Comparison of ENCODE assay signal across 16 cellular contexts in genomic region chr13:28451482-28452217, GRCh38. TPM values are rescaled to one million over a fixed set of nuclear protein-coding genes. Genes with fewer than 3 reads are reported as not detected.
A peak's percentile ranks its signal among the peaks of the same experiment; 100 is the strongest.
DNase-seq lines count a peak whose midpoint lies in the region; ATAC-seq and TF ChIP-seq lines count a peak whose summit lies in the region.
"Had no signal": no experiment of that assay in that cellular context is flagged by ENCODE, and none has a peak within 500 bp of the region (broad histone marks: within the 10 kb centered on the region; RNA-seq: fewer than 3 reads in every experiment).

No MANE protein-coding gene starts in this region.

- no peak overlapping the region; a peak in 1 of 4 replicates for H4K8ac ChIP-seq in IMR-90 (ENCODE audit: low read depth in 2 of 2, low read length in 2 of 2)

- H3K4me1 ChIP-seq in IMR-90 (ENCODE audit: control insufficient read depth, insufficient read depth, low read length) (peaks cover 8% of the 10 kb centered on the region; the same call in 1 of the 2 replicates), iPS-20b (ENCODE audit: insufficient read depth, low read length) (peaks cover 13% of the 10 kb centered on the region; the same call in 1 of the 2 replicates), thoracic aorta (ENCODE audit: control insufficient read depth in 1 of 2, low read depth in 2 of 2) (peaks cover 6 to 16% of the 10 kb centered on the region in 2 donors)

- no peak overlapping the region for H3K9ac ChIP-seq in IMR-90 (ENCODE audit: low read depth, low read length)
- no peak overlapping the region for H3K9ac ChIP-seq in iPS-20b (ENCODE audit: low read depth, low read length)

- 0 out of 2 replicates have a peak, but pooled peaks cover 5% of the 10 kb centered on the region for H3K9me1 ChIP-seq in IMR-90 (ENCODE audit: insufficient read depth, low read length)

- DNase-seq in IMR-90 (no peak), coronary artery (ENCODE audit: low spot score) (no peak), thoracic aorta (ENCODE audit: low spot score) (no peak), HK-2 (ENCODE audit: unreplicated experiment) (no peak), OCI-M1 (lab: John Stamatoyannopoulos, UW) (no peak)
- DNase-seq: activated naive CD4-positive, alpha-beta T cell treated with anti-CD3 and anti-CD28 coated beads, Interleukin-2, amount 50 U/mL, for 16 hours; CD4-positive, alpha-beta T cell; GOT3; naive B cell; retina; stimulated activated naive CD4-positive, alpha-beta T cell treated with Interleukin-2 at 50 U/mL for 16 hours; WERI-Rb-1 had no signal

- peak overlapping the region; percentile 26; the same call in 1 of the 2 replicates for H3K4me2 ChIP-seq in IMR-90 (ENCODE audit: low read depth, low read length)

- no peak for TF ChIP-seq RAD21 in IMR-90 (IDR thresholded peaks at IDR 0.05; ENCODE audit: low read length)

- 47% methylated on average over 6 of the region's 21 CpGs; no CpG with 5 or more reads in 1 of the 2 experiments for WGBS in IMR-90 (ENCODE audit: extremely low coverage in 2 of 2, insufficient read length in 1 of 2), 2 experiments

- H3K23ac ChIP-seq in IMR-90 (ENCODE audit: low read depth, low read length) = 0 out of 2 replicates have a peak overlapping the region, but pooled peaks have one; percentile 68

- no peak overlapping the region; the same call in 1 of the 2 replicates for H4K91ac ChIP-seq in IMR-90 (ENCODE audit: insufficient read depth, low read depth, low read length)

- H2BK5ac ChIP-seq in IMR-90 (ENCODE audit: low read depth, low read length, poor library complexity, severe bottlenecking) = no peak overlapping the region

- H3K36me3 ChIP-seq in IMR-90 (ENCODE audit: control insufficient read depth, insufficient read depth, low read length) (no peaks in the 10 kb centered on the region), iPS-20b (ENCODE audit: insufficient read depth, low read depth, low read length) (peaks cover 54% of the 10 kb centered on the region), thoracic aorta (no peaks in the 10 kb centered on the region)
- H3K36me3 ChIP-seq: WERI-Rb-1 had no signal

- BruUV-seq in IMR-90 (replicated peaks; lab: Mats Ljungman, UMichigan) = no TSS peak

- no peak overlapping the region for H2BK120ac ChIP-seq in IMR-90 (ENCODE audit: low read depth, low read length)

- dilution Hi-C loops in IMR-90 (cut with HindIII; ENCODE audit: low sequenced_read_pairs, unreplicated experiment) = no loop called here

- no peak overlapping the region for H3K56ac ChIP-seq in IMR-90 (ENCODE audit: extremely low read depth, insufficient read depth, low read length)

- no peaks in the 10 kb centered on the region for H4K20me1 ChIP-seq in IMR-90 (ENCODE audit: insufficient read depth, low read length)

- H3K27ac ChIP-seq in IMR-90 (ENCODE audit: insufficient read depth, low read length) (no peak overlapping the region), coronary artery (peak overlapping the region in 1 of 2 donors; percentile 11), iPS-20b (ENCODE audit: low read length) (peak overlapping the region; percentile 38), thoracic aorta (no peak overlapping the region)
- H3K27ac ChIP-seq: esophagus muscularis mucosa, WERI-Rb-1 had no signal

- ATAC-seq in IMR-90 (ENCODE audit: low read depth) (no peak; the same call in 1 of the 2 replicates), thoracic aorta (ENCODE audit: insufficient number of reproducible peaks, low FRiP score, low read depth) (no peak), GM21390 (IDR thresholded peaks at IDR 0.05; ENCODE audit: unreplicated experiment) (no peak)

- peaks cover 0 to 5% of the 10 kb centered on the region in 2 experiments; a peak in 1 of 4 replicates for H3K79me1 ChIP-seq in IMR-90 (ENCODE audit: low read depth in 1 of 2, low read length in 2 of 2)

- 0 out of 2 replicates have a peak overlapping the region, but pooled peaks have one; percentile 32 for H2AK5ac ChIP-seq in IMR-90 (ENCODE audit: low read depth, low read length)

- peak overlapping the region; percentile 40; the same call in 1 of the 2 replicates for H3K4ac ChIP-seq in IMR-90 (ENCODE audit: low read depth, low read length)

- POLR2A ChIA-PET in IMR-90 (lab: Charles Lee; ENCODE audit: unreplicated experiment) = no interaction called here

- in situ Hi-C loops in IMR-90 (cut with MboI; ENCODE audit: low sequenced_read_pairs) = no loop called here

- H3K9me3 ChIP-seq in IMR-90 (ENCODE audit: control insufficient read depth, insufficient read depth, low read length) = peaks cover 3% of the 10 kb centered on the region
- peaks cover 21% of the 10 kb centered on the region for H3K9me3 ChIP-seq in iPS-20b (ENCODE audit: insufficient read depth, low read depth, low read length)
- peaks cover 7% of the 10 kb centered on the region for H3K9me3 ChIP-seq in thoracic aorta

- TF ChIP-seq POLR2A in IMR-90 (IDR thresholded peaks at IDR 0.05; ENCODE audit: low read depth, low read length) = no peak

- no peak overlapping the region for H3K18ac ChIP-seq in IMR-90 (ENCODE audit: low read depth, low read length)

- CTCF ChIA-PET in IMR-90 (lab: Yijun Ruan, JAX) = no interaction called here

- peak overlapping the region; percentile 76 for H2AFZ ChIP-seq in IMR-90 (replicated peaks; ENCODE audit: low read length, poor library complexity)

- H2BK20ac ChIP-seq in IMR-90 (ENCODE audit: low read depth, low read length) = no peak overlapping the region

- H3K27me3 ChIP-seq in IMR-90 (ENCODE audit: control insufficient read depth, insufficient read depth, low read length) = no peaks in the 10 kb centered on the region
- no peaks in the 10 kb centered on the region for H3K27me3 ChIP-seq in iPS-20b (ENCODE audit: insufficient read depth, low read length)
- no peaks in the 10 kb centered on the region for H3K27me3 ChIP-seq in thoracic aorta (replicated peaks; ENCODE audit: insufficient read depth)

- intact Hi-C loops in IMR-90 (cut with micrococcal nuclease) = no loop called here

- H2AK9ac ChIP-seq in IMR-90 (replicated peaks; ENCODE audit: low read depth, low read length, poor library complexity) = peak overlapping the region; percentile 9

- H4K5ac ChIP-seq in IMR-90 (ENCODE audit: low read depth, low read length) = no peak overlapping the region

- H3K4me3 ChIP-seq in IMR-90 (ENCODE audit: insufficient read depth, low read depth, low read length) (no peak overlapping the region), coronary artery (peak overlapping the region; percentile 58), iPS-20b (ENCODE audit: low read length) (no peak overlapping the region), thoracic aorta (peak overlapping the region; percentile 62)
- H3K4me3 ChIP-seq: esophagus muscularis mucosa had no signal

- TF ChIP-seq CTCF in IMR-90 (conservative IDR thresholded peaks at IDR 0.05; ENCODE audit: low read depth, low read length) (no peak), coronary artery (IDR thresholded peaks at IDR 0.05) (no peak), thoracic aorta (IDR thresholded peaks at IDR 0.05) (no peak)

- H2BK15ac ChIP-seq in IMR-90 (ENCODE audit: low read depth, low read length) = no peak overlapping the region

- peak overlapping the region; percentile 83; the same call in 1 of the 2 replicates for H3K14ac ChIP-seq in IMR-90 (replicated peaks; ENCODE audit: low read depth, low read length)

TF ChIP-seq in IMR-90, 13 proteins besides CTCF, POLR2A, EP300 and RAD21:
- TF ChIP-seq CHD1 (IDR thresholded peaks at IDR 0.05; ENCODE audit: low read depth, low read length) (no peak), RCOR1 (IDR thresholded peaks at IDR 0.05; ENCODE audit: insufficient replicate concordance, low read length) (no peak), MAZ (IDR thresholded peaks at IDR 0.05; ENCODE audit: borderline replicate concordance, low read depth, low read length) (no peak), BHLHE40 (IDR thresholded peaks at IDR 0.05; ENCODE audit: low read depth, low read length) (no peak), NFE2L2 (IDR thresholded peaks at IDR 0.05; ENCODE audit: low read depth, low read length) (no peak), SMC3 (IDR thresholded peaks at IDR 0.05; ENCODE audit: low read depth, low read length) (no peak), CEBPB (IDR thresholded peaks at IDR 0.05; ENCODE audit: low read depth, low read length) (no peak), MXI1 (IDR thresholded peaks at IDR 0.05; ENCODE audit: borderline replicate concordance, low read depth, low read length) (no peak), RFX5 (IDR thresholded peaks at IDR 0.05; ENCODE audit: low read depth, low read length) (no peak)
- TF ChIP-seq, protein P1, sequence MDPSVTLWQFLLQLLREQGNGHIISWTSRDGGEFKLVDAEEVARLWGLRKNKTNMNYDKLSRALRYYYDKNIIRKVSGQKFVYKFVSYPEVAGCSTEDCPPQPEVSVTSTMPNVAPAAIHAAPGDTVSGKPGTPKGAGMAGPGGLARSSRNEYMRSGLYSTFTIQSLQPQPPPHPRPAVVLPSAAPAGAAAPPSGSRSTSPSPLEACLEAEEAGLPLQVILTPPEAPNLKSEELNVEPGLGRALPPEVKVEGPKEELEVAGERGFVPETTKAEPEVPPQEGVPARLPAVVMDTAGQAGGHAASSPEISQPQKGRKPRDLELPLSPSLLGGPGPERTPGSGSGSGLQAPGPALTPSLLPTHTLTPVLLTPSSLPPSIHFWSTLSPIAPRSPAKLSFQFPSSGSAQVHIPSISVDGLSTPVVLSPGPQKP (IDR thresholded peaks at IDR 0.05; ENCODE audit: borderline replicate concordance, low read depth, low read length) = no peak
- TF ChIP-seq, protein P2, sequence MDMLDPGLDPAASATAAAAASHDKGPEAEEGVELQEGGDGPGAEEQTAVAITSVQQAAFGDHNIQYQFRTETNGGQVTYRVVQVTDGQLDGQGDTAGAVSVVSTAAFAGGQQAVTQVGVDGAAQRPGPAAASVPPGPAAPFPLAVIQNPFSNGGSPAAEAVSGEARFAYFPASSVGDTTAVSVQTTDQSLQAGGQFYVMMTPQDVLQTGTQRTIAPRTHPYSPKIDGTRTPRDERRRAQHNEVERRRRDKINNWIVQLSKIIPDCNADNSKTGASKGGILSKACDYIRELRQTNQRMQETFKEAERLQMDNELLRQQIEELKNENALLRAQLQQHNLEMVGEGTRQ (IDR thresholded peaks at IDR 0.05; ENCODE audit: low read depth, low read length) = no peak

RNA-seq across cellular contexts. Expression of gene FLT1, which starts 43.3 kb away (rescaled TPM):
- total RNA-seq in IMR-90 (2012; rRNA removed) = 10.0 and 10.4 TPM in 2 replicates
- polyA plus RNA-seq in IMR-90 (2012; rRNA removed) = 4.4 and 4.5 TPM in 2 replicates
- 1.6 and 2.5 TPM in 2 replicates for polyA plus RNA-seq in IMR-90 (2012; cell fraction: cytosol; rRNA removed)
- polyA plus RNA-seq in IMR-90 (2012; cell fraction: nucleus; rRNA removed; ENCODE audit: low replicate concordance) = 1.3 and 3.9 TPM in 2 replicates
- total RNA-seq in thoracic aorta = 10 to 100 TPM; 12.3 to 44.6 TPM
- total RNA-seq: G401 had no signal

Comparison
In these comparisons a context has a peak if more than half of its experiments do, and no peak if none do; other contexts are left out.
1. H3K4me3 ChIP-seq: peak in coronary artery (single experiment) and thoracic aorta (single experiment); none in IMR-90 (single experiment) and iPS-20b (single experiment).